Comparison of ENCODE assay signal across 8 cellular contexts in the genomic region with DNA sequence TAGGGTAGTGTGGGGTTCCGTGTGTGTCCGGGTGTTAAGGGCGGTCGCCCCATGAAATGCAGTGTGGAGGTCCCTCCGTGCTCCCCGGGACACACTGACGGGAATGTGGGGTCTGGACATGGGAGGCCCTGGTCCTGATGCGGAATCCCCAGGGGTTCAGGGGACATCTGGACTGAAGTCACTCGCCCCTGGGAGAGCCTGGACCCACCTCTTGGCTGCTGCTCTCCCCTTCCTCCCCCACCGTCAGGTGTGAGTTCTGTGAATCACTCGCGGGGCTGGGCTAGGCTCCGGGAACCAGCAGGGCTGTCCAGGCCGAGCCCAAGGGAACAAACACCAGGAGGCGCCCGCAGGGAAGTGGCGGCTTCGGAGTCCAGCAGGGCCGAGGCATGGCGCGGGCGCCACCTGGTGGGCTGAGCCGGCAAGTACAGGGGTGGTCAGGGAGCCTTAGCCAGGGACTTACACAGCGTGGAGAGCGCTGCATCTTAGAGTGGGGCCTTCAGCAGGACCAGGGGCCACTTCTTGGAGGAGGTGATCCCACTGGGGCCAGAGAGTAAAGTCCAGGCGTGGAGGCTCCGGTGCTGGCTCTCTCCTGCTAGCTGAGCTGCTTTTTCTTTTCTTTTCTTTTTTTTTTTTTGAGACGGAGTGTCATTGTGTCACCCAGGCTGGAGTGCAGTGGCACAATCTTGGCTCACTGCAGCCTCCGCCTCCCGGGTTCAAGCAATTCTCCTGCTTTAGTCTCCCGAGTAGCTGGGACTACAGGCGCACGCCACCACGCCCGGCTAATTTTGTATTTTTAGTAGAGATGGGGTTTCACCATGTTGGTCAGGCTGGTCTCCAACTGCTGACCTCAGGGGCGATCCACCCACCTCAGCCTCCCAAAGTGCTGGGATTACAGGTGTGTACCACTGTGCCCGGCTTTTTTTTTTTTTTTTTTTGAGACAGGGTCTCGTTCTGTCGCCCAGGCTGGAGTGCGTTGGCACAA. TPM values are rescaled to one million over a fixed set of nuclear protein-coding genes. Genes with fewer than 3 reads are reported as not detected.
A peak's percentile ranks its signal among the peaks of the same experiment; 100 is the strongest.
DNase-seq lines count a peak whose midpoint lies in the region; ATAC-seq, FAIRE-seq and TF ChIP-seq lines count a peak whose summit lies in the region.

No MANE protein-coding gene starts in this region.

- peaks cover 9% of the 10 kb centered on the region for H3K36me3 Mint-ChIP-seq in astrocyte (ENCODE audit: low read depth, unreplicated experiment)

- ATAC-seq in HG02938 (IDR thresholded peaks at IDR 0.05; ENCODE audit: unreplicated experiment) (peak; percentile 81), GM21825 (IDR thresholded peaks at IDR 0.05; ENCODE audit: unreplicated experiment) (no peak)

- TF ChIP-seq CTCF in GM12874 (IDR thresholded peaks at IDR 0.05; ENCODE audit: insufficient read depth, low read depth, low read length) (peak; percentile 99), astrocyte (IDR thresholded peaks at IDR 0.05; ENCODE audit: insufficient read depth, low read depth, low read length) (peak; percentile 96)

- no peak overlapping the region for H3K27ac Mint-ChIP-seq in astrocyte (ENCODE audit: unreplicated experiment)

- H4K20me1 ChIP-seq in astrocyte (ENCODE audit: insufficient read depth, low read length), result peaks cover 3% of the 10 kb centered on the region

- peak; percentile 34 for FAIRE-seq in astrocyte (lab: Jason Lieb, UNC)

- H3K27me3 Mint-ChIP-seq in astrocyte (ENCODE audit: low read depth, unreplicated experiment), result no peaks in the 10 kb centered on the region

- no peak overlapping the region for H3K4me3 ChIP-seq in astrocyte (ENCODE audit: insufficient read depth, low read depth, low read length)
- H3K4me3 ChIP-seq in skeletal muscle cell (ENCODE audit: low read depth, low read length), result no peak overlapping the region

- no peaks in the 10 kb centered on the region for H3K4me1 Mint-ChIP-seq in astrocyte (ENCODE audit: low read depth, unreplicated experiment)

- H3K27ac ChIP-seq in astrocyte (ENCODE audit: low read depth, low read length), result no peak overlapping the region

- H3K4me2 ChIP-seq in astrocyte (ENCODE audit: low read length), result peak overlapping the region; percentile 31

- H3K9me3 ChIP-seq in astrocyte (ENCODE audit: insufficient read depth, low read depth, low read length), result no peaks in the 10 kb centered on the region

- H3K79me2 ChIP-seq in astrocyte (ENCODE audit: insufficient read depth, low read length), result no peaks in the 10 kb centered on the region

- H3K9ac ChIP-seq in astrocyte (ENCODE audit: low read length), result no peak overlapping the region

- H3K27me3 ChIP-seq in astrocyte (ENCODE audit: insufficient read depth, low read length), result no peaks in the 10 kb centered on the region

- DNase-seq in NCI-H2029 (lab: John Stamatoyannopoulos, UW) (peak; percentile 63), T1000 (lab: John Stamatoyannopoulos, UW) (peak; percentile 92), astrocyte (ENCODE audit: low read depth) (peak; percentile 66), hippocampal formation (lab: John Stamatoyannopoulos, UW) (peak; percentile 43 to 85), skeletal muscle cell (ENCODE audit: low read depth) (peak; percentile 48)

- H3K36me3 ChIP-seq in astrocyte (ENCODE audit: insufficient read depth, low read length), result no peaks in the 10 kb centered on the region

- no peaks in the 10 kb centered on the region for H3K9me3 Mint-ChIP-seq in astrocyte (ENCODE audit: unreplicated experiment)

- no peak overlapping the region for H2AFZ ChIP-seq in astrocyte (ENCODE audit: low read depth, low read length)

- peaks cover 3% of the 10 kb centered on the region for H3K4me1 ChIP-seq in astrocyte (ENCODE audit: insufficient read depth, low read length)

- no peak overlapping the region for H3K4me3 Mint-ChIP-seq in astrocyte (ENCODE audit: unreplicated experiment)

RNA-seq across cellular contexts. Expression of a gene that starts 20.1 kb away (rescaled TPM):
- 23.0 and 32.5 TPM in 2 replicates for total RNA-seq in astrocyte
